Comparison of ENCODE assay signal across 1 cellular context in genomic region chr22:26658671-26659478, GRCh38.
TF ChIP-seq lines count a peak whose summit lies in the region.

No MANE protein-coding gene starts in this region.

TF ChIP-seq in K562, 482 proteins besides CTCF, POLR2A, EP300 and RAD21 (continued from another document and continues in another):
- TF ChIP-seq E2F4 (CRISPR knock-in tag; IDR thresholded peaks at IDR 0.05; ENCODE audit: low read depth) = no peak
- no peak for TF ChIP-seq TAF7 (tag; IDR thresholded peaks at IDR 0.05)
- TF ChIP-seq SPI1 (IDR thresholded peaks at IDR 0.05; ENCODE audit: borderline replicate concordance, low read depth, low read length) = peak; percentile 35; the same call in 1 of the 2 replicates
- TF ChIP-seq AFF1 (IDR thresholded peaks at IDR 0.05; ENCODE audit: low read depth in 1 of 2, partially characterized antibody in 2 of 2) = no peak
- no peak for TF ChIP-seq MCM3 (IDR thresholded peaks at IDR 0.05)
- TF ChIP-seq SRSF3 (IDR thresholded peaks at IDR 0.05; ENCODE audit: insufficient read depth, low read length) = no peak
- no peak for TF ChIP-seq SMAD2 (IDR thresholded peaks at IDR 0.05; ENCODE audit: low read depth, low read length)
- no peak for TF ChIP-seq CEBPB (tag; IDR thresholded peaks at IDR 0.05)
- no peak for TF ChIP-seq CREB5 (CRISPR knock-in tag; IDR thresholded peaks at IDR 0.05)
- TF ChIP-seq ZNF583 (CRISPR knock-in tag; IDR thresholded peaks at IDR 0.05) = no peak
- peak; percentile 74; the same call in 1 of the 2 replicates for TF ChIP-seq NKRF (IDR thresholded peaks at IDR 0.05; ENCODE audit: borderline replicate concordance)
- no peak for TF ChIP-seq POU5F1 (IDR thresholded peaks at IDR 0.05; ENCODE audit: borderline replicate concordance, low read depth, low read length, partially characterized antibody)
- no peak for TF ChIP-seq ETV5 (CRISPR knock-in tag; IDR thresholded peaks at IDR 0.05; ENCODE audit: low read depth)
- no peak for TF ChIP-seq NFRKB (IDR thresholded peaks at IDR 0.05; ENCODE audit: low read depth)
- no peak for TF ChIP-seq CHCHD3 (CRISPR knock-in tag; IDR thresholded peaks at IDR 0.05)
- TF ChIP-seq TCF3 (CRISPR knock-in tag; IDR thresholded peaks at IDR 0.05) = peak; percentile 49
- TF ChIP-seq ZNF395 (CRISPR knock-in tag; IDR thresholded peaks at IDR 0.05) = no peak
- no peak for TF ChIP-seq ZNF133 (CRISPR knock-in tag; IDR thresholded peaks at IDR 0.05)
- TF ChIP-seq ELF4 (CRISPR knock-in tag; IDR thresholded peaks at IDR 0.05) = no peak
- TF ChIP-seq ZNF124 (CRISPR knock-in tag; IDR thresholded peaks at IDR 0.05) = no peak
- TF ChIP-seq SMARCE1 (IDR thresholded peaks at IDR 0.05) = peak; percentile 82
- no peak for TF ChIP-seq EHMT2 (IDR thresholded peaks at IDR 0.05)
- no peak for TF ChIP-seq CEBPG (CRISPR knock-in tag; IDR thresholded peaks at IDR 0.05)
- no peak for TF ChIP-seq CEBPG (tag; conservative IDR thresholded peaks at IDR 0.05 in 1 of 2, IDR thresholded peaks at IDR 0.05 in 1 of 2)
- no peak for TF ChIP-seq ZBTB2 (IDR thresholded peaks at IDR 0.05)
- no peak for TF ChIP-seq MCM7 (IDR thresholded peaks at IDR 0.05)
- no peak for TF ChIP-seq ZNF511 (CRISPR knock-in tag; IDR thresholded peaks at IDR 0.05)
- no peak for TF ChIP-seq KHSRP (IDR thresholded peaks at IDR 0.05)
- peak; percentile 41; the same call in 1 of the 2 replicates for TF ChIP-seq CXXC5 (CRISPR knock-in tag; IDR thresholded peaks at IDR 0.05)
- no peak for TF ChIP-seq NELFE (IDR thresholded peaks at IDR 0.05; ENCODE audit: insufficient read depth, insufficient read length)
- TF ChIP-seq NFIC (IDR thresholded peaks at IDR 0.05) = 0 out of 2 replicates have a peak, but pooled peaks have one; percentile 41
- no peak for TF ChIP-seq ZNF398 (CRISPR knock-in tag; IDR thresholded peaks at IDR 0.05)
- no peak for TF ChIP-seq SIN3B (IDR thresholded peaks at IDR 0.05; ENCODE audit: low read depth)
- TF ChIP-seq NR2C1 (IDR thresholded peaks at IDR 0.05) = no peak
- no peak for TF ChIP-seq NR2C1 (tag; IDR thresholded peaks at IDR 0.05)
- no peak for TF ChIP-seq FOXP1 (CRISPR knock-in tag; IDR thresholded peaks at IDR 0.05)
- no peak for TF ChIP-seq ZNF780A (CRISPR knock-in tag; IDR thresholded peaks at IDR 0.05)
- TF ChIP-seq ETV1 (tag; conservative IDR thresholded peaks at IDR 0.05; ENCODE audit: low read depth) = no peak
- no peak for TF ChIP-seq GTF2F1 (IDR thresholded peaks at IDR 0.05; ENCODE audit: low read depth, low read length)
